ENCODE assay signal across 2 cellular contexts in the genomic region with DNA sequence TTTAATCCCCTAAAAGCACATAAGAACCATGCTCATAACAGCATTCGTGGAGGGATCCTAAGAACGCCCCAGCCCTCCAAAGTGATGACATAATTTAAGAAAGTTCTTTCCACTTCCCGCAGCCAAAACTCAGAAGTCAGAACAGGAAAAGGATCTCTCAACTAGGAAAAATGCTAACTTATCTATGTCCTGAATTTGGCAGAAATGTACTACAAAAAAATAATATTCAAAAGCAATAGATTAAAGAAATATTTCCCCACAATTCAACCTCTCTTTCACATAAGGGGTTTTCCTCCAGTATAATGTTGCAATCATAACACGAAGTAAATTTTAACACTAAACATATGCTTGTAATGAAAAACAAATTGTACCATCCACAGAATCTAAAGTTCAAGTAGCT.
TF ChIP-seq lines count a peak whose summit lies in the region.

No MANE protein-coding gene starts in this region.

TF ChIP-seq in IMR-90, 13 proteins besides CTCF, POLR2A, EP300 and RAD21:
- TF ChIP-seq FOS (IDR thresholded peaks at IDR 0.05; ENCODE audit: low read depth, low read length), result no peak
- TF ChIP-seq RFX5 (IDR thresholded peaks at IDR 0.05; ENCODE audit: low read depth, low read length), result no peak
- TF ChIP-seq CEBPB (IDR thresholded peaks at IDR 0.05; ENCODE audit: low read depth, low read length), result 0 out of 2 replicates have a peak, but pooled peaks have one; percentile 15
- no peak for TF ChIP-seq RCOR1 (IDR thresholded peaks at IDR 0.05; ENCODE audit: insufficient replicate concordance, low read length)

TF ChIP-seq in GM23338, 12 proteins besides CTCF, POLR2A, EP300 and RAD21:
- TF ChIP-seq, protein P1, sequence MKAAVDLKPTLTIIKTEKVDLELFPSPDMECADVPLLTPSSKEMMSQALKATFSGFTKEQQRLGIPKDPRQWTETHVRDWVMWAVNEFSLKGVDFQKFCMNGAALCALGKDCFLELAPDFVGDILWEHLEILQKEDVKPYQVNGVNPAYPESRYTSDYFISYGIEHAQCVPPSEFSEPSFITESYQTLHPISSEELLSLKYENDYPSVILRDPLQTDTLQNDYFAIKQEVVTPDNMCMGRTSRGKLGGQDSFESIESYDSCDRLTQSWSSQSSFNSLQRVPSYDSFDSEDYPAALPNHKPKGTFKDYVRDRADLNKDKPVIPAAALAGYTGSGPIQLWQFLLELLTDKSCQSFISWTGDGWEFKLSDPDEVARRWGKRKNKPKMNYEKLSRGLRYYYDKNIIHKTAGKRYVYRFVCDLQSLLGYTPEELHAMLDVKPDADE (IDR thresholded peaks at IDR 0.05), result no peak
- no peak for TF ChIP-seq EZH2phosphoT487 (IDR thresholded peaks at IDR 0.05; ENCODE audit: unreplicated experiment)
- TF ChIP-seq, protein P2, sequence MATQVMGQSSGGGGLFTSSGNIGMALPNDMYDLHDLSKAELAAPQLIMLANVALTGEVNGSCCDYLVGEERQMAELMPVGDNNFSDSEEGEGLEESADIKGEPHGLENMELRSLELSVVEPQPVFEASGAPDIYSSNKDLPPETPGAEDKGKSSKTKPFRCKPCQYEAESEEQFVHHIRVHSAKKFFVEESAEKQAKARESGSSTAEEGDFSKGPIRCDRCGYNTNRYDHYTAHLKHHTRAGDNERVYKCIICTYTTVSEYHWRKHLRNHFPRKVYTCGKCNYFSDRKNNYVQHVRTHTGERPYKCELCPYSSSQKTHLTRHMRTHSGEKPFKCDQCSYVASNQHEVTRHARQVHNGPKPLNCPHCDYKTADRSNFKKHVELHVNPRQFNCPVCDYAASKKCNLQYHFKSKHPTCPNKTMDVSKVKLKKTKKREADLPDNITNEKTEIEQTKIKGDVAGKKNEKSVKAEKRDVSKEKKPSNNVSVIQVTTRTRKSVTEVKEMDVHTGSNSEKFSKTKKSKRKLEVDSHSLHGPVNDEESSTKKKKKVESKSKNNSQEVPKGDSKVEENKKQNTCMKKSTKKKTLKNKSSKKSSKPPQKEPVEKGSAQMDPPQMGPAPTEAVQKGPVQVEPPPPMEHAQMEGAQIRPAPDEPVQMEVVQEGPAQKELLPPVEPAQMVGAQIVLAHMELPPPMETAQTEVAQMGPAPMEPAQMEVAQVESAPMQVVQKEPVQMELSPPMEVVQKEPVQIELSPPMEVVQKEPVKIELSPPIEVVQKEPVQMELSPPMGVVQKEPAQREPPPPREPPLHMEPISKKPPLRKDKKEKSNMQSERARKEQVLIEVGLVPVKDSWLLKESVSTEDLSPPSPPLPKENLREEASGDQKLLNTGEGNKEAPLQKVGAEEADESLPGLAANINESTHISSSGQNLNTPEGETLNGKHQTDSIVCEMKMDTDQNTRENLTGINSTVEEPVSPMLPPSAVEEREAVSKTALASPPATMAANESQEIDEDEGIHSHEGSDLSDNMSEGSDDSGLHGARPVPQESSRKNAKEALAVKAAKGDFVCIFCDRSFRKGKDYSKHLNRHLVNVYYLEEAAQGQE (IDR thresholded peaks at IDR 0.05; ENCODE audit: unreplicated experiment), result no peak
- no peak for TF ChIP-seq EZH2 (IDR thresholded peaks at IDR 0.05; ENCODE audit: low read depth, unreplicated experiment)
- no peak for TF ChIP-seq NANOG (IDR thresholded peaks at IDR 0.05; ENCODE audit: borderline replicate concordance)
- TF ChIP-seq STAT1 (IDR thresholded peaks at IDR 0.05; ENCODE audit: unreplicated experiment), result no peak
- TF ChIP-seq CREB1 (CRISPR knock-in tag; IDR thresholded peaks at IDR 0.05; ENCODE audit: low read depth), result no peak
- TF ChIP-seq, protein P3, sequence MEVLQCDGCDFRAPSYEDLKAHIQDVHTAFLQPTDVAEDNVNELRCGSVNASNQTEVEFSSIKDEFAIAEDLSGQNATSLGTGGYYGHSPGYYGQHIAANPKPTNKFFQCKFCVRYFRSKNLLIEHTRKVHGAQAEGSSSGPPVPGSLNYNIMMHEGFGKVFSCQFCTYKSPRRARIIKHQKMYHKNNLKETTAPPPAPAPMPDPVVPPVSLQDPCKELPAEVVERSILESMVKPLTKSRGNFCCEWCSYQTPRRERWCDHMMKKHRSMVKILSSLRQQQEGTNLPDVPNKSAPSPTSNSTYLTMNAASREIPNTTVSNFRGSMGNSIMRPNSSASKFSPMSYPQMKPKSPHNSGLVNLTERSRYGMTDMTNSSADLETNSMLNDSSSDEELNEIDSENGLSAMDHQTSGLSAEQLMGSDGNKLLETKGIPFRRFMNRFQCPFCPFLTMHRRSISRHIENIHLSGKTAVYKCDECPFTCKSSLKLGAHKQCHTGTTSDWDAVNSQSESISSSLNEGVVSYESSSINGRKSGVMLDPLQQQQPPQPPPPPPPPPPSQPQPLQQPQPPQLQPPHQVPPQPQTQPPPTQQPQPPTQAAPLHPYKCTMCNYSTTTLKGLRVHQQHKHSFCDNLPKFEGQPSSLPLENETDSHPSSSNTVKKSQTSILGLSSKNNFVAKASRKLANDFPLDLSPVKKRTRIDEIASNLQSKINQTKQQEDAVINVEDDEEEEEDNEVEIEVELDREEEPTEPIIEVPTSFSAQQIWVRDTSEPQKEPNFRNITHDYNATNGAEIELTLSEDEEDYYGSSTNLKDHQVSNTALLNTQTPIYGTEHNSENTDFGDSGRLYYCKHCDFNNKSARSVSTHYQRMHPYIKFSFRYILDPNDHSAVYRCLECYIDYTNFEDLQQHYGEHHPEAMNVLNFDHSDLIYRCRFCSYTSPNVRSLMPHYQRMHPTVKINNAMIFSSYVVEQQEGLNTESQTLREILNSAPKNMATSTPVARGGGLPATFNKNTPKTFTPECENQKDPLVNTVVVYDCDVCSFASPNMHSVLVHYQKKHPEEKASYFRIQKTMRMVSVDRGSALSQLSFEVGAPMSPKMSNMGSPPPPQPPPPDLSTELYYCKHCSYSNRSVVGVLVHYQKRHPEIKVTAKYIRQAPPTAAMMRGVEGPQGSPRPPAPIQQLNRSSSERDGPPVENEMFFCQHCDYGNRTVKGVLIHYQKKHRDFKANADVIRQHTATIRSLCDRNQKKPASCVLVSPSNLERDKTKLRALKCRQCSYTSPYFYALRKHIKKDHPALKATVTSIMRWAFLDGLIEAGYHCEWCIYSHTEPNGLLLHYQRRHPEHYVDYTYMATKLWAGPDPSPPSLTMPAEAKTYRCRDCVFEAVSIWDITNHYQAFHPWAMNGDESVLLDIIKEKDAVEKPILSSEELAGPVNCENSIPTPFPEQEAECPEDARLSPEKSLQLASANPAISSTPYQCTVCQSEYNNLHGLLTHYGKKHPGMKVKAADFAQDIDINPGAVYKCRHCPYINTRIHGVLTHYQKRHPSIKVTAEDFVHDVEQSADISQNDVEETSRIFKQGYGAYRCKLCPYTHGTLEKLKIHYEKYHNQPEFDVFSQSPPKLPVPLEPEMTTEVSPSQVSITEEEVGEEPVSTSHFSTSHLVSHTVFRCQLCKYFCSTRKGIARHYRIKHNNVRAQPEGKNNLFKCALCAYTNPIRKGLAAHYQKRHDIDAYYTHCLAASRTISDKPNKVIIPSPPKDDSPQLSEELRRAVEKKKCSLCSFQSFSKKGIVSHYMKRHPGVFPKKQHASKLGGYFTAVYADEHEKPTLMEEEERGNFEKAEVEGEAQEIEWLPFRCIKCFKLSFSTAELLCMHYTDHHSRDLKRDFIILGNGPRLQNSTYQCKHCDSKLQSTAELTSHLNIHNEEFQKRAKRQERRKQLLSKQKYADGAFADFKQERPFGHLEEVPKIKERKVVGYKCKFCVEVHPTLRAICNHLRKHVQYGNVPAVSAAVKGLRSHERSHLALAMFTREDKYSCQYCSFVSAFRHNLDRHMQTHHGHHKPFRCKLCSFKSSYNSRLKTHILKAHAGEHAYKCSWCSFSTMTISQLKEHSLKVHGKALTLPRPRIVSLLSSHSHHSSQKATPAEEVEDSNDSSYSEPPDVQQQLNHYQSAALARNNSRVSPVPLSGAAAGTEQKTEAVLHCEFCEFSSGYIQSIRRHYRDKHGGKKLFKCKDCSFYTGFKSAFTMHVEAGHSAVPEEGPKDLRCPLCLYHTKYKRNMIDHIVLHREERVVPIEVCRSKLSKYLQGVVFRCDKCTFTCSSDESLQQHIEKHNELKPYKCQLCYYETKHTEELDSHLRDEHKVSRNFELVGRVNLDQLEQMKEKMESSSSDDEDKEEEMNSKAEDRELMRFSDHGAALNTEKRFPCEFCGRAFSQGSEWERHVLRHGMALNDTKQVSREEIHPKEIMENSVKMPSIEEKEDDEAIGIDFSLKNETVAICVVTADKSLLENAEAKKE (CRISPR knock-in tag; IDR thresholded peaks at IDR 0.05), result no peak
- no peak for TF ChIP-seq ZNF331 (CRISPR knock-in tag; IDR thresholded peaks at IDR 0.05; ENCODE audit: low read depth)
- TF ChIP-seq ZNF114 (CRISPR knock-in tag; IDR thresholded peaks at IDR 0.05), result no peak
